ENCODE assay signal across 15 cellular contexts in the genomic region with DNA sequence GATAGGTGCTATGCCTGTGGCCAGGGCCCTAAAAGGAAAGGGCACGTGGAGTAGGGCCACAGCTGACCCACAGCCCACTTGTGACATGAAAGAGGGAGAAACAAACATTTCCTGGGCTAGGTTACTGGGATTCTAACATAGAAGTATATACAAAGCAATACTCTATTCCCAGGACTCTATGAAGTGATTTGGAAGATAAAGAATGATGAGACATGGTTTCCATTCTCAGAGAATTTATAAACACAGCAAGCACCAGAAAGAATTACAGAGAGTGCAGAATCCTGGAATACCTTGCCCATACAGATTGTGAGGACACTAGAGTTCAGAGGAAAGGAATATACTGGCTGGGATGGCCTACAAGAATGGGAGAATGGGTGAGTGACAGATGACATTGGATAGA.
"Had no signal": no experiment of that assay in that cellular context is flagged by ENCODE, and none has a peak within 500 bp of the region (broad histone marks: within the 10 kb centered on the region; RNA-seq: fewer than 3 reads in every experiment).

No MANE protein-coding gene starts in this region.

- H3K4me3 ChIP-seq: esophagus squamous epithelium, heart right ventricle, testis, transverse colon had no signal

- ATAC-seq: effector memory CD8-positive, alpha-beta T cell; heart right ventricle; naive thymus-derived CD8-positive, alpha-beta T cell; sciatic nerve; stimulated activated naive B cell treated with anti-CD40 and anti-IgM and Interleukin-4, amounts not matched to agents 10 μg/mL and 1 μg/mL and 100 μg/mL, for 72 hours; stimulated activated naive CD8-positive, alpha-beta T cell treated with anti-CD3 and anti-CD28 coated beads, Interleukin-15, amount 100 ng/mL, for 72 hours had no signal

- H3K36me3 ChIP-seq: esophagus squamous epithelium, heart right ventricle, neutrophil, transverse colon had no signal

- H3K27me3 ChIP-seq: esophagus squamous epithelium, heart right ventricle, neutrophil, testis, transverse colon had no signal

- H3K9me3 ChIP-seq: esophagus squamous epithelium, heart right ventricle, neutrophil, testis, transverse colon had no signal

- H3K27ac ChIP-seq: esophagus squamous epithelium, heart right ventricle, neutrophil, testis, transverse colon had no signal

- H3K4me1 ChIP-seq: esophagus squamous epithelium, heart right ventricle, testis, transverse colon had no signal

- DNase-seq: effector memory CD8-positive, alpha-beta T cell; esophagus squamous epithelium; heart right ventricle; hypothalamus; kidney glomerular epithelial cell; naive thymus-derived CD8-positive, alpha-beta T cell; posterior cingulate gyrus; stimulated activated CD4-positive, alpha-beta T cell treated with anti-CD3 and anti-CD28 coated beads, Interleukin-2, amount 100 ng/mL, for 24 hours; stimulated activated CD4-positive, alpha-beta T cell treated with anti-CD3 and anti-CD28 coated beads, Interleukin-4, amount 100 ng/mL, for 4 hours; stimulated activated naive B cell treated with anti-CD40 and anti-IgM and Interleukin-4, amounts not matched to agents 10 μg/mL and 1 μg/mL and 100 μg/mL, for 72 hours; stimulated activated naive CD8-positive, alpha-beta T cell treated with anti-CD3 and anti-CD28 coated beads, Interleukin-15, amount 100 ng/mL, for 72 hours; testis; transverse colon had no signal
